8 cellular contexts compared by ENCODE assay signal in genomic region chr1:181089017-181089776, GRCh38. TPM values are rescaled to one million over a fixed set of nuclear protein-coding genes. Genes with fewer than 3 reads are reported as not detected.
DNase-seq lines count a peak whose midpoint lies in the region; ATAC-seq and TF ChIP-seq lines count a peak whose summit lies in the region.

No MANE protein-coding gene starts in this region.

- no peak for TF ChIP-seq CTCF in WTC11 (IDR thresholded peaks at IDR 0.05)
- TF ChIP-seq CTCF in type B pancreatic cell (conservative IDR thresholded peaks at IDR 0.05): no peak

- DNase-seq in NCI-H146 (lab: John Stamatoyannopoulos, UW) (peak; percentile 71), NCI-H146 treated with DMSO at 0.1 percent for 48 hours (lab: John Stamatoyannopoulos, UW; ENCODE audit: unreplicated experiment) (no peak), WTC11 (ENCODE audit: low spot score) (no peak), ecto neural progenitor cell (ENCODE audit: low spot score) (peak; percentile 69), naive B cell (no peak), type B pancreatic cell (ENCODE audit: extremely low spot score, unreplicated experiment) (no peak), DMS114 treated with DMSO at 0.1 percent for 48 hours (lab: John Stamatoyannopoulos, UW; ENCODE audit: unreplicated experiment) (no peak)

- ATAC-seq in HG03159 (IDR thresholded peaks at IDR 0.05; ENCODE audit: unreplicated experiment) (peak; percentile 4), WTC11 (no peak), naive B cell (ENCODE audit: low read depth in 2 of 2) (peak in 1 of 2 donors; percentile 3)

- H3K4me1 Mint-ChIP-seq in WTC11 (peaks cover 36% of the 10 kb centered on the region), naive B cell (peaks cover 49 to 62% (median 52%) of the 10 kb centered on the region in 3 donors), type B pancreatic cell (ENCODE audit: unreplicated experiment) (peaks cover 27% of the 10 kb centered on the region)

- 0 out of 2 replicates have a peak, but pooled peaks cover 7% of the 10 kb centered on the region for H3K36me3 Mint-ChIP-seq in WTC11
- peaks cover 9 to 27% of the 10 kb centered on the region in 2 donors for H3K36me3 Mint-ChIP-seq in naive B cell
- H3K36me3 Mint-ChIP-seq in type B pancreatic cell: peaks cover 13% of the 10 kb centered on the region

- no peak overlapping the region for H3K27ac Mint-ChIP-seq in WTC11
- peak overlapping the region; percentile 99 to 100 (median 99) for H3K27ac Mint-ChIP-seq in naive B cell
- peak overlapping the region; percentile 98 for H3K27ac Mint-ChIP-seq in type B pancreatic cell

- H3K4me3 Mint-ChIP-seq in WTC11 (peak overlapping the region; percentile 94), naive B cell (peak overlapping the region; percentile 91 to 100 (median 99)), type B pancreatic cell (peak overlapping the region; percentile 99)

- no peaks in the 10 kb centered on the region for H3K9me3 Mint-ChIP-seq in WTC11
- H3K9me3 Mint-ChIP-seq in naive B cell: no peaks in the 10 kb centered on the region
- H3K9me3 Mint-ChIP-seq in type B pancreatic cell: no peaks in the 10 kb centered on the region

- POLR2A ChIA-PET in WTC11 (lab: Charles Lee): interaction anchor here (0.6 to 2.2 kb wide), 8 partner anchors 10 to 416 kb away, joined by 3 to 12 read pairs (median 6); no protein-coding TSS in a partner anchor

- H3K27me3 Mint-ChIP-seq in WTC11 (ENCODE audit: low read depth) (peaks cover 35% of the 10 kb centered on the region), naive B cell (no peaks in the 10 kb centered on the region), type B pancreatic cell (peaks cover 17% of the 10 kb centered on the region)

- CTCF ChIA-PET in WTC11 (lab: Charles Lee): interaction anchor here (1.1 to 1.8 kb wide), 4 partner anchors 40 to 207 kb away, joined by 3 to 12 read pairs (median 6); no protein-coding TSS in a partner anchor

TF ChIP-seq in WTC11, 78 proteins besides CTCF, POLR2A, EP300 and RAD21:
- TF ChIP-seq IRF2 (CRISPR knock-in tag; IDR thresholded peaks at IDR 0.05; ENCODE audit: borderline replicate concordance, low read depth) (no peak), ZNF671 (CRISPR knock-in tag; IDR thresholded peaks at IDR 0.05) (no peak), ZNF423 (CRISPR knock-in tag; IDR thresholded peaks at IDR 0.05) (peak; percentile 67), NFATC4 (CRISPR knock-in tag; IDR thresholded peaks at IDR 0.05) (no peak), AFF4 (CRISPR knock-in tag; IDR thresholded peaks at IDR 0.05; ENCODE audit: borderline replicate concordance) (no peak), FOXP4 (CRISPR knock-in tag; IDR thresholded peaks at IDR 0.05) (0 out of 2 replicates have a peak, but pooled peaks have one; percentile 10), CREB1 (CRISPR knock-in tag; IDR thresholded peaks at IDR 0.05) (no peak), MYBL2 (CRISPR knock-in tag; IDR thresholded peaks at IDR 0.05) (0 out of 2 replicates have a peak, but pooled peaks have one; percentile 40), CREM (CRISPR knock-in tag; IDR thresholded peaks at IDR 0.05) (no peak), E2F4 (CRISPR knock-in tag; IDR thresholded peaks at IDR 0.05; ENCODE audit: borderline replicate concordance, low read depth) (no peak), ELF4 (CRISPR knock-in tag; IDR thresholded peaks at IDR 0.05; ENCODE audit: low read depth) (no peak), NFE2L1 (CRISPR knock-in tag; IDR thresholded peaks at IDR 0.05) (no peak), ETV6 (CRISPR knock-in tag; IDR thresholded peaks at IDR 0.05) (no peak), SP1 (CRISPR knock-in tag; conservative IDR thresholded peaks at IDR 0.05) (0 out of 2 replicates have a peak, but pooled peaks have one; percentile 25), SMAD3 (CRISPR knock-in tag; IDR thresholded peaks at IDR 0.05; ENCODE audit: borderline replicate concordance) (no peak)
- TF ChIP-seq, protein P1, sequence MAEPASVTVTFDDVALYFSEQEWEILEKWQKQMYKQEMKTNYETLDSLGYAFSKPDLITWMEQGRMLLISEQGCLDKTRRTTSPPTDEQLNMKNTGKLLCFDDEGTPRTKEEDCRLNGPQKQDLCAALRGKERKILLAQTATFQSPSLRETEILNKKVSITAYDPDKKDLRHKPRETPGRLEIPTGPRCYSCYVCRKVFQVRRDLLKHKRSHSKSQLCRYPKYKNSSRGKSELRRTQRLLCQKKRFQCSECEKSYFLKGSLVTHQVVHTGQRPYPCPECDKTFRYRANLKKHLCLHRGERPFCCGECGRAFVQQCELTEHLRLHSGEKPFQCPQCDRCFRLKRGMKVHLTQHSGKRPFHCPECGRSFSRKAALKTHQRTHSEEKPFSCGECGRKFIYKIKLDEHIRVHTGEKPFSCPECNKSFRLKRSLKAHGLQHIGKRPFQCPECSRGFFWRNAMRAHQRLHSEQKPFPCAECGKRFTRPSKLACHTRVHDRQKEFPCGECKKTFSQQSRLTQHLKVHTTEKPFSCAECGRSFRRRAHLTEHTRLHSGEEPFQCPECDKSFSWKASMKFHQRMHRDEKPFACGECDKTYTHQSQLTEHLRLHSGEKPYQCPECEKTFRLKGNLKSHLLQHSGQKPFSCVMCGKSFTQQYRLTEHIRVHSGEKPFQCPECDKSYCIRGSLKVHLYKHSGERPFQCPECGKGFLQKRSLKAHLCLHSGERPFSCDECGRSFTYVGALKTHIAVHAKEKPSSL (CRISPR knock-in tag; conservative IDR thresholded peaks at IDR 0.05): no peak
- TF ChIP-seq, protein P2, sequence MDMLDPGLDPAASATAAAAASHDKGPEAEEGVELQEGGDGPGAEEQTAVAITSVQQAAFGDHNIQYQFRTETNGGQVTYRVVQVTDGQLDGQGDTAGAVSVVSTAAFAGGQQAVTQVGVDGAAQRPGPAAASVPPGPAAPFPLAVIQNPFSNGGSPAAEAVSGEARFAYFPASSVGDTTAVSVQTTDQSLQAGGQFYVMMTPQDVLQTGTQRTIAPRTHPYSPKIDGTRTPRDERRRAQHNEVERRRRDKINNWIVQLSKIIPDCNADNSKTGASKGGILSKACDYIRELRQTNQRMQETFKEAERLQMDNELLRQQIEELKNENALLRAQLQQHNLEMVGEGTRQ (CRISPR knock-in tag; IDR thresholded peaks at IDR 0.05): 0 out of 2 replicates have a peak, but pooled peaks have one; percentile 9

RNA-seq across cellular contexts. Expression of gene IER5, which starts 0.7 kb away (rescaled TPM):
- total RNA-seq in WTC11 (2021) (14.2 to 18.2 TPM (median 14.3 TPM) in 3 replicates), type B pancreatic cell (ENCODE audit: low replicate concordance) (16.6 and 27.7 TPM in 2 replicates)
- 10 to 100 TPM; 17.3 to 82.6 (median 34.1) TPM for polyA plus RNA-seq in naive B cell (ENCODE audit: low read depth in 6 of 6)

RNA-seq across cellular contexts. Expression of gene MR1, which starts 55.4 kb away (rescaled TPM):
- total RNA-seq in WTC11 (2021) (0.28 to 0.64 TPM (median 0.30 TPM) in 3 replicates), type B pancreatic cell (ENCODE audit: low replicate concordance) (0.62 and 0.99 TPM in 2 replicates)
- 10 to 100 TPM; 23.1 to 41.5 (median 33.4) TPM for polyA plus RNA-seq in naive B cell (ENCODE audit: low read depth in 6 of 6)

Comparison
In these comparisons a context has a peak if more than half of its experiments do, and no peak if none do; other contexts are left out.
1. DNase-seq: peak in NCI-H146 (single experiment) and ecto neural progenitor cell (single experiment); none in NCI-H146 treated with DMSO at 0.1 percent for 48 hours (single experiment), WTC11 (single experiment), naive B cell (single experiment), type B pancreatic cell (single experiment) and DMS114 treated with DMSO at 0.1 percent for 48 hours (single experiment).
2. Peak in every context shown above with its lines, with median percentiles within 50 percentile points of each other: H3K4me3 Mint-ChIP-seq.